Comparison of ENCODE assay signal across 29 cellular contexts in the genomic region with DNA sequence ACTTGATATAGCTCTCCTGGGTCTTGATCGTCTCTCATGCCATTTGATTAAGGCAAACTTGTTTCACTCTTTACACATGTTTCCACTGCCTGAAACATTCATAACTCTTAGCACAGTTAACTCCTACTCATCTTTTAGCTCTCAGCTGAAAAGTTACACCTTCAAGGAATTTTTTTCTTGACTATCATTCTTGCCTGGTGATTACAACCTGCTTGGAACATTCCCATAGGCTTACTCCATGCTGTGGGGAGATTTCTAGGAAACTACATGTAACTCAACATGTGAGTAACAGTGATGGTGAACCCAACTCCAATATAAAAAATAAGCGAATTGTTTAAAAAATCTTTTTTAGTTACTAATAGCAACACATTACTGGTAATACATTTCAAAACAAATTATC.
"Had no signal": no experiment of that assay in that cellular context is flagged by ENCODE, and none has a peak within 500 bp of the region (broad histone marks: within the 10 kb centered on the region; RNA-seq: fewer than 3 reads in every experiment).

No MANE protein-coding gene starts in this region.

- H3K4me1 ChIP-seq: ascending aorta had no signal

- H3K27me3 ChIP-seq: ascending aorta had no signal

- H3K4me3 ChIP-seq: ascending aorta had no signal

- H3K27ac ChIP-seq: ascending aorta, WERI-Rb-1 had no signal

- H3K9me3 ChIP-seq: ascending aorta had no signal

- DNase-seq: activated CD4-positive, alpha-beta memory T cell treated with anti-CD3 and anti-CD28 coated beads, Interleukin-2, amount 10 ng/mL, durations not matched to agents 7 days and 5 days; activated CD4-positive, alpha-beta T cell treated with anti-CD3 and anti-CD28 coated beads for 1 hour; activated CD4-positive, alpha-beta T cell treated with anti-CD3 and anti-CD28 coated beads for 36 hours; activated CD4-positive, alpha-beta T cell treated with anti-CD3 and anti-CD28 coated beads for 48 hours; activated CD4-positive, alpha-beta T cell treated with anti-CD3 and anti-CD28 coated beads, Interleukin-2, amount 10 ng/mL, durations not matched to agents 7 days and 5 days; activated CD4-positive, alpha-beta T cell treated with anti-CD3 and anti-CD28 coated beads, Interleukin-2, amount 50 U/mL, for 48 hours; activated CD4-positive, CD25-positive, alpha-beta regulatory T cell; activated CD8-positive, alpha-beta memory T cell treated with anti-CD3 and anti-CD28 coated beads for 24 hours; activated CD8-positive, alpha-beta memory T cell treated with anti-CD3 and anti-CD28 coated beads, Interleukin-2, amount 10 ng/mL, durations not matched to agents 7 days and 5 days; activated CD8-positive, alpha-beta memory T cell treated with anti-CD3 and anti-CD28 coated beads, Interleukin-2, amount 50 U/mL, for 48 hours; activated CD8-positive, alpha-beta T cell treated with anti-CD3 and anti-CD28 coated beads, Interleukin-2, amount 10 ng/mL, durations not matched to agents 7 days and 5 days; activated effector memory CD4-positive, alpha-beta T cell treated with Interleukin-2 at 50 U/mL for 16 hours; activated gamma-delta T cell; activated naive CD4-positive, alpha-beta T cell treated with anti-CD3 and anti-CD28 coated beads, Interleukin-2, amount 10 ng/mL, durations not matched to agents 7 days and 5 days; activated naive CD4-positive, alpha-beta T cell treated with Interleukin-2 at 50 U/mL for 16 hours; activated naive CD8-positive, alpha-beta T cell treated with anti-CD3 and anti-CD28 coated beads, Interleukin-2, amount 10 ng/mL, durations not matched to agents 7 days and 5 days; activated naive CD8-positive, alpha-beta T cell treated with anti-CD3 and anti-CD28 coated beads, Interleukin-2, amount 50 U/mL, for 24 hours; activated T-cell treated with anti-CD3 and anti-CD28 coated beads, Interleukin-2, amount 50 U/mL, for 24 hours; activated T-cell treated with anti-CD3 and anti-CD28 coated beads, Interleukin-2, amount 50 U/mL, for 48 hours; amniotic stem cell; central memory CD4-positive, alpha-beta T cell; T-helper 1 cell; T-helper 2 cell; T-helper 9 cell; WERI-Rb-1 had no signal

- H3K36me3 ChIP-seq: ascending aorta, WERI-Rb-1 had no signal

- FAIRE-seq: TTC549 had no signal

- ATAC-seq: activated CD4-positive, alpha-beta T cell treated with anti-CD3 and anti-CD28 coated beads for 36 hours; activated CD4-positive, CD25-positive, alpha-beta regulatory T cell treated with anti-CD3 and anti-CD28 coated beads, Interleukin-2, amount 50 U/mL, for 24 hours; activated CD8-positive, alpha-beta memory T cell treated with anti-CD3 and anti-CD28 coated beads, Interleukin-2, amount 10 ng/mL, durations not matched to agents 7 days and 5 days; activated CD8-positive, alpha-beta T cell treated with anti-CD3 and anti-CD28 coated beads, Interleukin-2, amount 10 ng/mL, durations not matched to agents 7 days and 5 days; activated naive CD8-positive, alpha-beta T cell treated with anti-CD3 and anti-CD28 coated beads, Interleukin-2, amount 50 U/mL, for 24 hours; WTC11 had no signal
